Comparison of ENCODE assay signal across 9 cellular contexts in genomic region chr12:46187023-46187422, GRCh38.
DNase-seq lines count a peak whose midpoint lies in the region; ATAC-seq, FAIRE-seq and TF ChIP-seq lines count a peak whose summit lies in the region.
"Had no signal": no experiment of that assay in that cellular context is flagged by ENCODE, and none has a peak within 500 bp of the region (broad histone marks: within the 10 kb centered on the region; RNA-seq: fewer than 3 reads in every experiment).

No MANE protein-coding gene starts in this region.

- RAD21 ChIA-PET in HCT116 (lab: Charles Lee; ENCODE audit: low non-redundant PET in 1 of 2, low total read pairs in 2 of 2, uncharacterized antibody in 2 of 2, unreplicated experiment in 2 of 2) = no interaction called here

- no peak for TF ChIP-seq RAD21 in HCT116 (IDR thresholded peaks at IDR 0.05; ENCODE audit: low read depth)

- H3K9me3 ChIP-seq in AG04450 (ENCODE audit: control insufficient read depth, insufficient read depth, low read length) (no peaks in the 10 kb centered on the region), HCT116 (ENCODE audit: control insufficient read depth in 1 of 2, insufficient read depth in 1 of 2, low read depth in 1 of 2, low read length in 2 of 2) (no peaks in the 10 kb centered on the region), breast epithelium (no peaks in the 10 kb centered on the region), kidney (ENCODE audit: control insufficient read depth in 1 of 2, low read length in 2 of 2) (no peaks in the 10 kb centered on the region)

- H3K27me3 ChIP-seq in AG04450 (ENCODE audit: control insufficient read depth, insufficient read depth, low read length) (no peaks in the 10 kb centered on the region), HCT116 (ENCODE audit: insufficient read depth, low read length) (no peaks in the 10 kb centered on the region), breast epithelium (no peaks in the 10 kb centered on the region)

- DNase-seq in AG04450 (ENCODE audit: low read depth, low spot score) = peak; percentile 62
- no peak for DNase-seq in HCT116 (ENCODE audit: low read depth, low spot score)
- DNase-seq in breast epithelium (ENCODE audit: low spot score in 2 of 2) = peak in 1 of 2 donors; percentile 55
- peak; percentile 28 to 63 for DNase-seq in lung microvascular endothelial cell (ENCODE audit: low read depth in 2 of 2)
- DNase-seq in activated CD8-positive, alpha-beta memory T cell treated with anti-CD3 and anti-CD28 coated beads for 24 hours = no peak
- DNase-seq in kidney = no peak
- no peak for DNase-seq in stimulated activated CD4-positive, alpha-beta T cell treated with anti-CD3 and anti-CD28 coated beads, Interleukin-4, amount 100 ng/mL, for 1 hour
- no peak for DNase-seq in COLO668 (lab: John Stamatoyannopoulos, UW; ENCODE audit: unreplicated experiment)
- DNase-seq: MM.1S had no signal

- ATAC-seq in HCT116 = no peak; the same call in 1 of the 2 replicates

- TF ChIP-seq CTCF in AG04450 (IDR thresholded peaks at IDR 0.05; ENCODE audit: low read depth, low read length) (no peak), HCT116 (IDR thresholded peaks at IDR 0.05 in 2 of 3, conservative IDR thresholded peaks at IDR 0.05 in 1 of 3; ENCODE audit: borderline replicate concordance in 1 of 3, insufficient read depth in 1 of 3, low read depth in 2 of 3, low read length in 2 of 3) (no peak), breast epithelium (IDR thresholded peaks at IDR 0.05) (no peak), kidney (IDR thresholded peaks at IDR 0.05; ENCODE audit: borderline replicate concordance, extremely low read depth, insufficient read depth) (no peak)

- no peak overlapping the region for H3K9ac ChIP-seq in HCT116 (ENCODE audit: low read length)
- no peak overlapping the region for H3K9ac ChIP-seq in kidney (ENCODE audit: low read length in 2 of 2)

- no peak overlapping the region for H3K4me2 ChIP-seq in HCT116 (ENCODE audit: low read length)

- intact Hi-C loops in HCT116 (cut with micrococcal nuclease) (no loop called here), breast epithelium (cut with DNase I; ENCODE audit: low total_unique reads) (no loop called here), kidney (cut with DNase I) (no loop called here)

- FAIRE-seq in kidney (lab: Jason Lieb, UNC) = no peak

- no peaks in the 10 kb centered on the region for H3K9me2 ChIP-seq in HCT116 (ENCODE audit: insufficient read depth)

- CTCF ChIA-PET in AG04450 (lab: Charles Lee) (interaction anchor here (1.6 kb wide), 1 partner anchor 62 kb away, joined by 3 read pairs; no protein-coding TSS in a partner anchor), HCT116 (lab: Charles Lee) (interaction anchor here (1.0 kb wide), 1 partner anchor 62 kb away, joined by 5 read pairs; no protein-coding TSS in a partner anchor)

- TF ChIP-seq POLR2A in HCT116 (IDR thresholded peaks at IDR 0.05; ENCODE audit: borderline replicate concordance, extremely low read depth, insufficient read depth, insufficient read length) (no peak), breast epithelium (IDR thresholded peaks at IDR 0.05) (no peak)

- H3K4me3 ChIP-seq in AG04450 (ENCODE audit: low read depth, low read length) (no peak overlapping the region), HCT116 (replicated peaks in 1 of 2; ENCODE audit: low read depth in 1 of 2, low read length in 2 of 2) (no peak overlapping the region), breast epithelium (no peak overlapping the region), kidney (ENCODE audit: low read length in 2 of 2) (no peak overlapping the region)

- POLR2A ChIA-PET in AG04450 (lab: Yijun Ruan, JAX) = no interaction called here
- POLR2A ChIA-PET in HCT116 (lab: Charles Lee) = no interaction called here

- BruUV-seq in HCT116 (replicated peaks; lab: Mats Ljungman, UMichigan) = no TSS peak

- no peak overlapping the region for H3K27ac ChIP-seq in AG04450 (ENCODE audit: low read depth, low read length)
- no peak overlapping the region for H3K27ac ChIP-seq in HCT116 (ENCODE audit: low read depth, low read length)
- H3K27ac ChIP-seq in breast epithelium = peak overlapping the region; percentile 17 to 35
- H3K27ac ChIP-seq in kidney (ENCODE audit: low read depth in 2 of 2, low read length in 2 of 2) = no peak overlapping the region

- no peaks in the 10 kb centered on the region for H4K20me1 ChIP-seq in HCT116 (ENCODE audit: insufficient read depth)

- H3K4me1 ChIP-seq in HCT116 (ENCODE audit: control insufficient read depth in 1 of 2, insufficient read depth in 2 of 2, low read length in 2 of 2) (no peaks in the 10 kb centered on the region), breast epithelium (peaks cover 0 to 8% of the 10 kb centered on the region in 2 donors), kidney (ENCODE audit: control insufficient read depth in 1 of 2, insufficient read depth in 1 of 2, low read depth in 1 of 2, low read length in 2 of 2) (no peaks in the 10 kb centered on the region)

- H3K79me2 ChIP-seq in HCT116 (ENCODE audit: insufficient read depth, low read length) = no peaks in the 10 kb centered on the region

- H2AFZ ChIP-seq in HCT116 (ENCODE audit: low read depth, low read length, poor library complexity, severe bottlenecking) = no peak overlapping the region

- H3K36me3 ChIP-seq in HCT116 (ENCODE audit: control insufficient read depth in 1 of 2, insufficient read depth in 2 of 2, low read length in 2 of 2) (peaks cover 0 to 6% of the 10 kb centered on the region in 2 experiments; a peak in 2 of 4 replicates), breast epithelium (no peaks in the 10 kb centered on the region), kidney (ENCODE audit: control insufficient read depth in 1 of 2, insufficient read depth in 2 of 2, low read length in 2 of 2) (no peaks in the 10 kb centered on the region)

TF ChIP-seq in HCT116, 20 proteins besides CTCF, POLR2A, EP300 and RAD21:
- TF ChIP-seq ELF1 (IDR thresholded peaks at IDR 0.05; ENCODE audit: borderline replicate concordance, low read depth) = no peak
- TF ChIP-seq ATF3 (IDR thresholded peaks at IDR 0.05) = 0 out of 2 replicates have a peak, but pooled peaks have one; percentile 15
- 0 out of 2 replicates have a peak, but pooled peaks have one; percentile 15 for TF ChIP-seq CEBPB (IDR thresholded peaks at IDR 0.05; ENCODE audit: low read depth)

Comparison
In these comparisons a context has a peak if more than half of its experiments do, and no peak if none do; other contexts are left out.
1. DNase-seq: peak in AG04450 (single experiment) and lung microvascular endothelial cell (2 of 2); none in HCT116 (single experiment), activated CD8-positive, alpha-beta memory T cell treated with anti-CD3 and anti-CD28 coated beads for 24 hours (single experiment), kidney (single experiment), stimulated activated CD4-positive, alpha-beta T cell treated with anti-CD3 and anti-CD28 coated beads, Interleukin-4, amount 100 ng/mL, for 1 hour (single experiment) and COLO668 (single experiment).
2. H3K27ac ChIP-seq: peak in breast epithelium (2 of 2); none in AG04450 (single experiment), HCT116 (single experiment) and kidney (0 of 2).